8 cellular contexts compared by ENCODE assay signal in genomic region chr5:150700600-150701377, GRCh38. TPM values are rescaled to one million over a fixed set of nuclear protein-coding genes. Genes with fewer than 3 reads are reported as not detected.
DNase-seq lines count a peak whose midpoint lies in the region; ATAC-seq and TF ChIP-seq lines count a peak whose summit lies in the region.

Gene RBM22, minus strand, starts transcription at chr5:150701062. Its CDS starts 77 bp downstream, at chr5:150700985.

- H3K4me2 ChIP-seq in MM.1S (ENCODE audit: low read depth, low read length), result peak within 1 kb of the TSS; percentile 80

- peak within 1 kb of the TSS; percentile 98 for H3K9ac ChIP-seq in MM.1S (ENCODE audit: low read length)

- peaks cover 17% of the 10 kb centered on the region for H3K4me1 ChIP-seq in MM.1S (ENCODE audit: low read length)
- no peaks in the 10 kb centered on the region for H3K4me1 ChIP-seq in SJCRH30
- peaks cover 8 to 23% (median 9%) of the 10 kb centered on the region in 3 donors for H3K4me1 ChIP-seq in gastroesophageal sphincter
- peaks cover 20% of the 10 kb centered on the region for H3K4me1 ChIP-seq in suprapubic skin

- TF ChIP-seq CTCF in MM.1S (IDR thresholded peaks at IDR 0.05; ENCODE audit: low read length) (peak; percentile 59), gastroesophageal sphincter (IDR thresholded peaks at IDR 0.05) (peak; percentile 34 to 81 (median 55)), suprapubic skin (IDR thresholded peaks at IDR 0.05) (peak; percentile 31 to 67)

- H3K9me3 ChIP-seq in MM.1S (replicated peaks; ENCODE audit: insufficient read depth, low read length) (no peaks in the 10 kb centered on the region), SJCRH30 (replicated peaks) (no peaks in the 10 kb centered on the region), gastroesophageal sphincter (no peaks in the 10 kb centered on the region), suprapubic skin (no peaks in the 10 kb centered on the region)

- H3K79me2 ChIP-seq in MM.1S (ENCODE audit: low read length), result peaks cover 32% of the 10 kb centered on the region

- H3K27ac ChIP-seq in MM.1S (ENCODE audit: low read length) (peak within 1 kb of the TSS; percentile 76), SJCRH30 (peak within 1 kb of the TSS; percentile 80), gastroesophageal sphincter (peak within 1 kb of the TSS; percentile 94 to 99 (median 98)), suprapubic skin (peak within 1 kb of the TSS; percentile 95)

- H3K36me3 ChIP-seq in MM.1S (replicated peaks; ENCODE audit: insufficient read depth, low read length) (peaks cover 9% of the 10 kb centered on the region; the same call in 1 of the 2 replicates), SJCRH30 (peaks cover 31% of the 10 kb centered on the region), gastroesophageal sphincter (peaks cover 5 to 34% of the 10 kb centered on the region in 2 donors), suprapubic skin (peaks cover 27% of the 10 kb centered on the region)

- TF ChIP-seq POLR2A in gastroesophageal sphincter (IDR thresholded peaks at IDR 0.05) (peak; percentile 65 to 70), suprapubic skin (IDR thresholded peaks at IDR 0.05) (peak in 1 of 2 donors; percentile 60)

- 0 out of 2 replicates have a peak, but pooled peaks cover 3% of the 10 kb centered on the region for H4K20me1 ChIP-seq in MM.1S (ENCODE audit: insufficient read depth, low read length)

- 0% methylated on average over 19 to 28 of the region's 59 CpGs for WGBS in gastroesophageal sphincter (ENCODE audit: low coverage in 1 of 2), 2 donors
- under 1% methylated on average over 51 of the region's 59 CpGs for WGBS in suprapubic skin

- H2AFZ ChIP-seq in MM.1S (ENCODE audit: low read length), result peak within 1 kb of the TSS; percentile 98

- ATAC-seq in gastroesophageal sphincter, result peak; percentile 99

- no peaks in the 10 kb centered on the region for H3K27me3 ChIP-seq in MM.1S (replicated peaks; ENCODE audit: insufficient read depth, low read length)
- no peaks in the 10 kb centered on the region for H3K27me3 ChIP-seq in SJCRH30
- no peaks in the 10 kb centered on the region for H3K27me3 ChIP-seq in gastroesophageal sphincter
- H3K27me3 ChIP-seq in suprapubic skin, result no peaks in the 10 kb centered on the region

- DNase-seq in GM03348 (ENCODE audit: low spot score) (peak; percentile 93), HCEC 1CT (peak; percentile 86), MM.1S (peak; percentile 94), SJCRH30 (peak; percentile 92 to 95), non-pigmented ciliary epithelial cell (ENCODE audit: low read depth) (peak; percentile 48), suprapubic skin (ENCODE audit: low spot score in 2 of 2) (peak; percentile 95 to 97)
- peak; percentile 66 to 89 (median 82) for DNase-seq in activated naive CD4-positive, alpha-beta T cell (lab: John Stamatoyannopoulos, UW)

- no peak for TF ChIP-seq EP300 in gastroesophageal sphincter (IDR thresholded peaks at IDR 0.05)
- no peak for TF ChIP-seq EP300 in suprapubic skin (IDR thresholded peaks at IDR 0.05)

- H3F3A ChIP-seq in MM.1S (ENCODE audit: insufficient read depth, low read length), result peaks cover 11% of the 10 kb centered on the region

- H3K4me3 ChIP-seq in MM.1S (ENCODE audit: low read length) (peak within 1 kb of the TSS; percentile 99), SJCRH30 (peak within 1 kb of the TSS; percentile 96), gastroesophageal sphincter (peak within 1 kb of the TSS; percentile 89 to 91), suprapubic skin (peak within 1 kb of the TSS; percentile 99)

- H3K9me2 ChIP-seq in MM.1S (replicated peaks; ENCODE audit: insufficient read depth, low read length), result no peaks in the 10 kb centered on the region

RNA-seq across cellular contexts. Expression of gene RBM22, which starts in this region (rescaled TPM):
- total RNA-seq in SJCRH30 (2014; rRNA removed; shearing (Covaris generic)), result 50.5 and 55.2 TPM in 2 replicates
- 10 to 100 TPM; 24.3 to 37.2 (median 32.4) TPM for total RNA-seq in gastroesophageal sphincter
- 10 to 100 TPM; 30.1 to 63.9 (median 43.8) TPM for total RNA-seq in suprapubic skin

Comparison
In these comparisons a context has a peak if more than half of its experiments do, and no peak if none do; other contexts are left out.
1. Peak in every context shown above with its lines: DNase-seq, ATAC-seq, H3K4me3 ChIP-seq and H3K27ac ChIP-seq.